15 cellular contexts compared by ENCODE assay signal in the genomic region with DNA sequence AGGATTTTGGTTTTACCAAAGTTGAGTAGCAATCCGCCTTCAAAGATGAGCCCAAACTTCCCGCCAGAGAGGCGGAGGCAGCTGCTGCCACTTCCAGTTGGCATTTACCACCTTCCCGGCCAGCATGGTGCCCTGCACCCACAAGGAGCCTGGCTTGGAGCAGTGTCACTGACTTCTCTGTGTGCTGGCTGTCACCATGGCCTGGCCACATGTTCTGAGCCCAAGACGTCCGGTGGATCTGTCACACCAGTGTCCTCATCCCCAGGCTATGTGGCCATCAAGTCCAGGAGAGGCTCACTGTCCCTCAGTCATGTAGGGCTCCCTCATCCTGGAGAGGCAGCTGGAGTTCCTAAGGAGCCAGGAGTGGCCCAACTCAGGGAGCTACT.
DNase-seq lines count a peak whose midpoint lies in the region; ATAC-seq lines count a peak whose summit lies in the region.
"Had no signal": no experiment of that assay in that cellular context is flagged by ENCODE, and none has a peak within 500 bp of the region (broad histone marks: within the 10 kb centered on the region; RNA-seq: fewer than 3 reads in every experiment).

No MANE protein-coding gene starts in this region.

- no peak for ATAC-seq in activated CD8-positive, alpha-beta memory T cell treated with anti-CD3 and anti-CD28 coated beads, Interleukin-2, amount 10 ng/mL, durations not matched to agents 7 days and 5 days
- ATAC-seq in GM18873 (IDR thresholded peaks at IDR 0.05; ENCODE audit: low FRiP score, unreplicated experiment), result no peak
- ATAC-seq: GM23338 had no signal

- no peak overlapping the region for H3K27ac ChIP-seq in Karpas-422 (ENCODE audit: low read length)
- H3K27ac ChIP-seq in effector memory CD4-positive, alpha-beta T cell (ENCODE audit: insufficient read depth, low read length, poor library complexity, severe bottlenecking), result no peak overlapping the region
- H3K27ac ChIP-seq: 22Rv1 had no signal

- no peaks in the 10 kb centered on the region for H3K36me3 Mint-ChIP-seq in activated CD8-positive, alpha-beta memory T cell treated with anti-CD3 and anti-CD28 coated beads, Interleukin-2, amount 10 ng/mL, durations not matched to agents 7 days and 5 days

- H3K9me2 ChIP-seq in Karpas-422 (replicated peaks; ENCODE audit: insufficient read depth, low read length), result no peaks in the 10 kb centered on the region

- H2AFZ ChIP-seq in Karpas-422 (ENCODE audit: low read length), result no peak overlapping the region
- H2AFZ ChIP-seq: GM23338 had no signal

- H3K9ac ChIP-seq in Karpas-422 (ENCODE audit: low read length), result no peak overlapping the region

- H3K9me3 Mint-ChIP-seq in activated CD8-positive, alpha-beta memory T cell treated with anti-CD3 and anti-CD28 coated beads, Interleukin-2, amount 10 ng/mL, durations not matched to agents 7 days and 5 days (ENCODE audit: low read depth), result no peaks in the 10 kb centered on the region

- H4K20me1 ChIP-seq in Karpas-422 (ENCODE audit: insufficient read depth, low read depth, low read length), result no peaks in the 10 kb centered on the region

- no peaks in the 10 kb centered on the region for H3K79me2 ChIP-seq in Karpas-422 (ENCODE audit: low read length)

- no peaks in the 10 kb centered on the region for H3K4me1 Mint-ChIP-seq in activated CD8-positive, alpha-beta memory T cell treated with anti-CD3 and anti-CD28 coated beads, Interleukin-2, amount 10 ng/mL, durations not matched to agents 7 days and 5 days

- CTCF ChIA-PET in activated CD8-positive, alpha-beta memory T cell treated with anti-CD3 and anti-CD28 coated beads, Interleukin-2, amount 10 ng/mL, durations not matched to agents 7 days and 5 days (lab: Charles Lee), result no interaction called here

- no peak overlapping the region for H3K4me2 ChIP-seq in Karpas-422 (ENCODE audit: low read depth, low read length, poor library complexity, severe bottlenecking)
- H3K4me2 ChIP-seq: GM23338 had no signal

- intact Hi-C loops in posterior vena cava (cut with DNase I), result no loop called here

- H3K4me3 Mint-ChIP-seq in activated CD8-positive, alpha-beta memory T cell treated with anti-CD3 and anti-CD28 coated beads, Interleukin-2, amount 10 ng/mL, durations not matched to agents 7 days and 5 days, result no peak overlapping the region
- H3K4me3 Mint-ChIP-seq: GM23338 had no signal

- H3K4me1 ChIP-seq in Karpas-422 (ENCODE audit: low read length), result no peaks in the 10 kb centered on the region
- no peaks in the 10 kb centered on the region for H3K4me1 ChIP-seq in effector memory CD4-positive, alpha-beta T cell (ENCODE audit: control insufficient read depth, insufficient read depth, low read length, poor library complexity, severe bottlenecking)

- H3K27me3 Mint-ChIP-seq in activated CD8-positive, alpha-beta memory T cell treated with anti-CD3 and anti-CD28 coated beads, Interleukin-2, amount 10 ng/mL, durations not matched to agents 7 days and 5 days, result peaks cover 5% of the 10 kb centered on the region

- no peaks in the 10 kb centered on the region for H3K27me3 ChIP-seq in Karpas-422 (ENCODE audit: low read length)
- no peaks in the 10 kb centered on the region for H3K27me3 ChIP-seq in effector memory CD4-positive, alpha-beta T cell (replicated peaks; ENCODE audit: control insufficient read depth, insufficient read depth, low read length, poor library complexity, severe bottlenecking)

- H3K9me3 ChIP-seq in Karpas-422 (ENCODE audit: low read length), result no peaks in the 10 kb centered on the region
- no peaks in the 10 kb centered on the region for H3K9me3 ChIP-seq in effector memory CD4-positive, alpha-beta T cell (ENCODE audit: control insufficient read depth, low read length)

- no peak overlapping the region for H3K4me3 ChIP-seq in Karpas-422 (ENCODE audit: low read length)
- no peak overlapping the region for H3K4me3 ChIP-seq in effector memory CD4-positive, alpha-beta T cell (ENCODE audit: insufficient read depth, low read depth, low read length, poor library complexity, severe bottlenecking)
- H3K4me3 ChIP-seq: GM23338 had no signal

- H3K36me3 ChIP-seq in Karpas-422 (ENCODE audit: insufficient read depth, low read length), result no peaks in the 10 kb centered on the region
- no peaks in the 10 kb centered on the region for H3K36me3 ChIP-seq in effector memory CD4-positive, alpha-beta T cell (ENCODE audit: control insufficient read depth, insufficient read depth, low read length)

- H3K27ac Mint-ChIP-seq in activated CD8-positive, alpha-beta memory T cell treated with anti-CD3 and anti-CD28 coated beads, Interleukin-2, amount 10 ng/mL, durations not matched to agents 7 days and 5 days, result no peak overlapping the region
- H3K27ac Mint-ChIP-seq: GM23338 had no signal

- DNase-seq in activated CD8-positive, alpha-beta memory T cell treated with anti-CD3 and anti-CD28 coated beads for 24 hours, result peak; percentile 33
- DNase-seq in activated CD8-positive, alpha-beta memory T cell treated with anti-CD3 and anti-CD28 coated beads, Interleukin-2, amount 10 ng/mL, durations not matched to agents 7 days and 5 days, result no peak
- peak; percentile 36 for DNase-seq in islet precursor cell
- peak; percentile 69 for DNase-seq in posterior vena cava (ENCODE audit: low spot score)
- peak; percentile 37 for DNase-seq in ureter (ENCODE audit: low spot score)
- no peak for DNase-seq in Karpas-422
- no peak for DNase-seq in effector memory CD4-positive, alpha-beta T cell
- DNase-seq: KBM-7, NCI-H1048, NCI-H2227 treated with DMSO at 0.1 percent for 48 hours, NCI-H526, RPMI8226 had no signal

Comparison
In these comparisons a context has a peak if more than half of its experiments do, and no peak if none do; other contexts are left out.
1. DNase-seq: peak in activated CD8-positive, alpha-beta memory T cell treated with anti-CD3 and anti-CD28 coated beads for 24 hours (single experiment), islet precursor cell (single experiment), posterior vena cava (single experiment) and ureter (single experiment); none in activated CD8-positive, alpha-beta memory T cell treated with anti-CD3 and anti-CD28 coated beads, Interleukin-2, amount 10 ng/mL, durations not matched to agents 7 days and 5 days (single experiment), Karpas-422 (single experiment) and effector memory CD4-positive, alpha-beta T cell (0 of 3).